In the genomic region with DNA sequence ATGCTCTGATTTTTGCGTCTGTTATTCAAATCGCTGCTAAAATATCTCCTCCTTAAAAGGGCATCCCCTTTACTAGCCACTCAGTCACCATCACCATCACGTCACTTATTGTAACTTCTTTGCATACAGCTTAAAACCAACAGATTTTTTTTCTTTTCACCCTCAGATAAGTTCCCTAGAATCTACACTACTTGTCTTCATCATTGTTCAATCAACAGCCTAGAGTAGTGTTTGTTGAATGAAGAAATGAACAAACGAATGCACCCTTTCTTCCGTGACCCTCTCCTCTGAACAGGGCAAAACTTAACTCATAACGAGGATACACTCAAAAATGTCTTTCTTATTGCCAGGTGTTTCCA, we compare ENCODE assay signal across 8 cellular contexts. TPM values are rescaled to one million over a fixed set of nuclear protein-coding genes. Genes with fewer than 3 reads are reported as not detected.
DNase-seq lines count a peak whose midpoint lies in the region; ATAC-seq and TF ChIP-seq lines count a peak whose summit lies in the region.

No MANE protein-coding gene starts in this region.

- peaks cover 50% of the 10 kb centered on the region for H3K4me1 Mint-ChIP-seq in CD4-positive, alpha-beta T cell (ENCODE audit: low read depth)
- peaks cover 32 to 44% of the 10 kb centered on the region in 2 donors for H3K4me1 Mint-ChIP-seq in effector memory CD8-positive, alpha-beta T cell (ENCODE audit: low read depth in 2 of 2)

- H3K4ac ChIP-seq in neuronal stem cell (ENCODE audit: low read length): no peak overlapping the region

- TF ChIP-seq CTCF in CD4-positive, alpha-beta T cell (IDR thresholded peaks at IDR 0.05): no peak
- no peak for TF ChIP-seq CTCF in NB4 (IDR thresholded peaks at IDR 0.05; ENCODE audit: low read depth, low read length)

- ATAC-seq in CD4-positive, alpha-beta T cell (ENCODE audit: poor library complexity): no peak
- no peak for ATAC-seq in effector memory CD8-positive, alpha-beta T cell (replicated peaks)
- no peak for ATAC-seq in GM19324 (IDR thresholded peaks at IDR 0.05; ENCODE audit: low FRiP score, unreplicated experiment)

- no peak overlapping the region for H2BK15ac ChIP-seq in neuronal stem cell (ENCODE audit: low read length)

- H4K8ac ChIP-seq in neuronal stem cell (ENCODE audit: low read depth, low read length): no peak overlapping the region

- no peak overlapping the region for H3K14ac ChIP-seq in neuronal stem cell (ENCODE audit: low read length)

- H3K27ac Mint-ChIP-seq in CD4-positive, alpha-beta T cell: no peak overlapping the region
- peak overlapping the region; percentile 98 to 99 for H3K27ac Mint-ChIP-seq in effector memory CD8-positive, alpha-beta T cell

- H3K27me3 ChIP-seq in CD4-positive, alpha-beta T cell (ENCODE audit: control insufficient read depth, insufficient read depth, low read length): no peaks in the 10 kb centered on the region
- H3K27me3 ChIP-seq in neuronal stem cell (ENCODE audit: control insufficient read depth in 3 of 3, insufficient read depth in 3 of 3, low read depth in 1 of 3, low read length in 3 of 3): no peaks in the 10 kb centered on the region

- H3K36me3 Mint-ChIP-seq in CD4-positive, alpha-beta T cell (ENCODE audit: low read depth): peaks cover 18% of the 10 kb centered on the region
- peaks cover 18% of the 10 kb centered on the region for H3K36me3 Mint-ChIP-seq in effector memory CD8-positive, alpha-beta T cell (ENCODE audit: insufficient read depth)

- peaks cover 5% of the 10 kb centered on the region in 2 donors for H3K4me1 ChIP-seq in neuronal stem cell (ENCODE audit: control insufficient read depth in 2 of 2, insufficient read depth in 1 of 2, low read depth in 1 of 2, low read length in 2 of 2)

- H3K27ac ChIP-seq in CD4-positive, alpha-beta T cell (ENCODE audit: low read depth, low read length): peak overlapping the region; percentile 91
- peak overlapping the region; percentile 89 for H3K27ac ChIP-seq in neuronal stem cell (replicated peaks; ENCODE audit: low read length)

- no peaks in the 10 kb centered on the region for H3K9me3 ChIP-seq in CD4-positive, alpha-beta T cell (ENCODE audit: control insufficient read depth, low read length)
- H3K9me3 ChIP-seq in neuronal stem cell (replicated peaks in 1 of 2; ENCODE audit: control insufficient read depth in 2 of 2, insufficient read depth in 1 of 2, low read depth in 1 of 2, low read length in 2 of 2): peaks cover 4 to 7% of the 10 kb centered on the region in 2 donors

- no peak overlapping the region for H3K9ac ChIP-seq in neuronal stem cell (ENCODE audit: low read depth, low read length, poor library complexity)

- no peak overlapping the region for H3K23ac ChIP-seq in neuronal stem cell (ENCODE audit: low read depth, low read length, poor library complexity)

- no CpG with 5 or more reads among the region's 6 CpGs for WGBS in neuronal stem cell (ENCODE audit: extremely low coverage in 2 of 2, insufficient read length in 2 of 2, insufficient replicate concordance in 1 of 2), 2 donors

- CTCF ChIA-PET in CD4-positive, alpha-beta T cell (lab: Charles Lee): no interaction called here

- H3K4me2 ChIP-seq in neuronal stem cell (ENCODE audit: insufficient read depth, low read length, poor library complexity, severe bottlenecking): peak overlapping the region; percentile 52

- H3K4me3 ChIP-seq in NB4 (ENCODE audit: low read depth, low read length): peak overlapping the region; percentile 47
- H3K4me3 ChIP-seq in neuronal stem cell (ENCODE audit: low read length in 2 of 2): peak overlapping the region in 1 of 2 donors; percentile 62

- DNase-seq in CD4-positive, alpha-beta T cell: no peak
- DNase-seq in NB4 (ENCODE audit: low read depth) (no peak), neuronal stem cell (ENCODE audit: low spot score) (no peak), NCI-H187 (lab: John Stamatoyannopoulos, UW) (no peak)
- DNase-seq in effector memory CD8-positive, alpha-beta T cell: no peak
- DNase-seq in activated effector memory CD4-positive, alpha-beta T cell treated with Interleukin-2 at 50 U/mL for 16 hours: no peak
- DNase-seq in stimulated activated CD4-positive, alpha-beta T cell treated with anti-CD3 and anti-CD28 coated beads, Interleukin-4, amount 100 ng/mL, for 1 hour: no peak

- no peak overlapping the region for H2BK12ac ChIP-seq in neuronal stem cell (ENCODE audit: low read length)

- H3K9me3 Mint-ChIP-seq in CD4-positive, alpha-beta T cell: no peaks in the 10 kb centered on the region
- no peaks in the 10 kb centered on the region for H3K9me3 Mint-ChIP-seq in effector memory CD8-positive, alpha-beta T cell

- H2AK5ac ChIP-seq in neuronal stem cell (ENCODE audit: low read depth, low read length): no peak overlapping the region

- peak overlapping the region; percentile 96 for H2AFZ ChIP-seq in neuronal stem cell (ENCODE audit: low read length)

- H3K36me3 ChIP-seq in neuronal stem cell (replicated peaks in 1 of 2; ENCODE audit: control insufficient read depth in 2 of 2, insufficient read depth in 2 of 2, low read length in 2 of 2): no peaks in the 10 kb centered on the region

- POLR2A ChIA-PET in CD4-positive, alpha-beta T cell (lab: Charles Lee): interaction anchor here (1.0 to 2.6 kb wide), 2 partner anchors 84 to 229 kb away, joined by 3 to 9 read pairs; no protein-coding TSS in a partner anchor

- no peak overlapping the region for H2BK120ac ChIP-seq in neuronal stem cell (ENCODE audit: low read depth, low read length)

- H3K4me3 Mint-ChIP-seq in CD4-positive, alpha-beta T cell: peak overlapping the region; percentile 99
- H3K4me3 Mint-ChIP-seq in effector memory CD8-positive, alpha-beta T cell: peak overlapping the region; percentile 94 to 96

- no peak for TF ChIP-seq POLR2A in NB4 (IDR thresholded peaks at IDR 0.05; ENCODE audit: extremely low read depth, insufficient read length)

- no peaks in the 10 kb centered on the region for H3K27me3 Mint-ChIP-seq in CD4-positive, alpha-beta T cell
- H3K27me3 Mint-ChIP-seq in effector memory CD8-positive, alpha-beta T cell: peaks cover 0 to 11% of the 10 kb centered on the region in 2 donors

- H2BK5ac ChIP-seq in neuronal stem cell (ENCODE audit: low read length): no peak overlapping the region

- intact Hi-C loops in CD4-positive, alpha-beta T cell (cut with DNase I, micrococcal nuclease): loop anchor here (1.0 to 10.0 kb wide), 8 partner anchors 46 to 1256 kb away; partner anchors contain the start of genes ELF1 (in 1 of the 2), MTRF1 (in 1 of the 2), VWA8 (in 1 of the 2) and WBP4 (in 1 of the 2)

- H3K18ac ChIP-seq in neuronal stem cell (ENCODE audit: low read length): no peak overlapping the region

- no peak overlapping the region for H4K91ac ChIP-seq in neuronal stem cell (ENCODE audit: low read depth, low read length, poor library complexity)

- H3K79me1 ChIP-seq in neuronal stem cell (ENCODE audit: low read depth, low read length): no peaks in the 10 kb centered on the region

RNA-seq across cellular contexts. Expression of gene AKAP11, which starts 1.1 kb away (rescaled TPM):
- total RNA-seq in CD4-positive, alpha-beta T cell: 10 to 100 TPM; 18.0 to 18.4 TPM
- polyA plus RNA-seq in neuronal stem cell (2013, experiment 1 of 2): 8.0 TPM
- polyA plus RNA-seq in neuronal stem cell (2013, experiment 2 of 2): 8.1 TPM
